8 cellular contexts compared by ENCODE assay signal in the genomic region with DNA sequence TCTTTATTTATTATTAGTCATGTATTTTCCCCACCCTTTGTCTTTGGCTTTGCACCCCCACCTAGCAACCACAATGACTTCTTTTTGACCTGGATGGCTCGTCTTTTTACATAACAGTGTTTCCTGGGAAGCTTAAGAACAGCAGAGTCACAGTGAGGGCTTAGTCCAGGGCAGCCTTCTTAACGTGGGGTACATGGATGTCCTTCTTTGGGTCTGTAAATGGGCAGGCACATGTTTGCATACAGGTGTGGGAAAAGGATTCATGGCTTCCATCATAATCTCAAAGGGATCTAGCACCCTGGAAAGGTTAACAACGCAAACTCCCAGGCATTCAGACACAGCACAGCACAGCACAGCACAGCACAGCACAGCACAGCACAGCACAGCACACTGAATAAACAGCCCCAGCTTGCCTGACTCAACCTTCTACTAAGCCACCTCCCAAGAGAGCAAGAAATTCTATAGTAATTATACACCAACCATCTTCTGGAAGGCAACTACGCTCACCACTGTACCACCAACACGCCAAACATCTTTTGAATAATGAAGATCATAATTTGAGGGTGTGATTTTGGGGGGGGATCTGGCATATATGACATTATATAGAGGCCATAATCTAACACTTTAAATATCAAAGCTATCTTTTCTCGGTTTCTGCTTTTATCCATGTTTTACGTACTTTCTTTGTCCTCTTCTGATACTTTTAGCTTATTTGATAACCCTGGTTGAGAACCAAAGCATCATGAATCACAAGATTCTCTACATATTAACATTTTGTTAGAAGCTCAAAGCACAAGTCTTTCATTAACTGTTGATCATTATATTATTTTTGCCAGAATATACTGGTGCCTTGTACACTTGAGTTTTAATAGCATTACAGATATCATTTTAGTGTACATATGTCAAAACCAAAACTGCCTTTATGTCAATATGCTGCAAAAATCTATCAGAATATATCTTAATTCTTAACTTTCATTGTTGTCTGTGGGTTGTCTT.
A peak's percentile ranks its signal among the peaks of the same experiment; 100 is the strongest.
DNase-seq lines count a peak whose midpoint lies in the region; ATAC-seq and TF ChIP-seq lines count a peak whose summit lies in the region.

No MANE protein-coding gene starts in this region.

- H3K27ac Mint-ChIP-seq in CD4-positive, alpha-beta memory T cell: peak overlapping the region in 6 of 7 donors; percentile 93 to 99 (median 98)
- no peak overlapping the region for H3K27ac Mint-ChIP-seq in nephron progenitor cell

- intact Hi-C loops in CD4-positive, alpha-beta memory T cell (cut with micrococcal nuclease): no loop called here

- no peaks in the 10 kb centered on the region for H3K27me3 ChIP-seq in CD4-positive, alpha-beta memory T cell (ENCODE audit: insufficient read depth, low read length)
- H3K27me3 ChIP-seq in NT2/D1 (ENCODE audit: insufficient read depth, insufficient read length) (no peaks in the 10 kb centered on the region), muscle layer of duodenum (ENCODE audit: low read depth, low read length) (no peaks in the 10 kb centered on the region)

- CTCF ChIA-PET in CD4-positive, alpha-beta memory T cell (lab: Charles Lee; ENCODE audit: partially characterized antibody): interaction anchor here (0.9 to 5.1 kb wide), 3 partner anchors 14 to 71 kb away, joined by 3 to 42 read pairs (median 36); no protein-coding TSS in a partner anchor

- peak overlapping the region; percentile 82 to 98 (median 92) for H3K4me3 Mint-ChIP-seq in CD4-positive, alpha-beta memory T cell
- no peak overlapping the region for H3K4me3 Mint-ChIP-seq in nephron progenitor cell

- TF ChIP-seq CTCF in choroid plexus epithelial cell (conservative IDR thresholded peaks at IDR 0.05; ENCODE audit: low read depth, low read length): no peak
- no peak for TF ChIP-seq CTCF in nephron progenitor cell (IDR thresholded peaks at IDR 0.05)

- no peak for ATAC-seq in HG02973 (IDR thresholded peaks at IDR 0.05; ENCODE audit: unreplicated experiment)

- no peaks in the 10 kb centered on the region for H3K9me3 ChIP-seq in CD4-positive, alpha-beta memory T cell (ENCODE audit: control insufficient read depth in 1 of 2, low read length in 2 of 2)
- H3K9me3 ChIP-seq in NT2/D1 (ENCODE audit: insufficient read depth, low read length): no peaks in the 10 kb centered on the region
- no peaks in the 10 kb centered on the region for H3K9me3 ChIP-seq in muscle layer of duodenum (ENCODE audit: control insufficient read depth in 1 of 2, low read length in 2 of 2)

- H3K27me3 Mint-ChIP-seq in CD4-positive, alpha-beta memory T cell: no peaks in the 10 kb centered on the region
- H3K27me3 Mint-ChIP-seq in nephron progenitor cell (ENCODE audit: low read depth, poor library complexity): no peaks in the 10 kb centered on the region

- peak in 1 of 5 donors; percentile 40 for DNase-seq in CD4-positive, alpha-beta memory T cell
- DNase-seq in NT2/D1 (ENCODE audit: low read depth, low spot score): peak; percentile 81
- DNase-seq in choroid plexus epithelial cell (ENCODE audit: low read depth): peak; percentile 81
- no peak for DNase-seq in NCI-H510A treated with DMSO at 0.1 percent for 48 hours (lab: John Stamatoyannopoulos, UW)
- no peak for DNase-seq in nephron progenitor cell
- no peak for DNase-seq in NCI-H2227 treated with DMSO at 0.1 percent for 48 hours (lab: John Stamatoyannopoulos, UW)

- H3K9me3 Mint-ChIP-seq in CD4-positive, alpha-beta memory T cell: peaks cover 0 to 8% (median 0%) of the 10 kb centered on the region in 8 donors
- no peaks in the 10 kb centered on the region for H3K9me3 Mint-ChIP-seq in nephron progenitor cell

- H3K9ac ChIP-seq in NT2/D1 (ENCODE audit: insufficient read length, low read depth): no peak overlapping the region

- H3K27ac ChIP-seq in CD4-positive, alpha-beta memory T cell (ENCODE audit: low read depth, low read length): peak overlapping the region; percentile 96
- H3K27ac ChIP-seq in muscle layer of duodenum (ENCODE audit: low read length): peak overlapping the region; percentile 97

- peaks cover 13 to 58% of the 10 kb centered on the region in 2 donors for H3K36me3 Mint-ChIP-seq in CD4-positive, alpha-beta memory T cell
- no peaks in the 10 kb centered on the region for H3K36me3 Mint-ChIP-seq in nephron progenitor cell (ENCODE audit: low read depth)

- peaks cover 69 to 94% (median 80%) of the 10 kb centered on the region in 4 donors for H3K4me1 Mint-ChIP-seq in CD4-positive, alpha-beta memory T cell
- H3K4me1 Mint-ChIP-seq in nephron progenitor cell: peaks cover 41% of the 10 kb centered on the region

- POLR2A ChIA-PET in CD4-positive, alpha-beta memory T cell (lab: Charles Lee; ENCODE audit: partially characterized antibody): interaction anchor here (1.0 to 2.2 kb wide), 3 partner anchors 12 to 30 kb away, joined by 3 to 7 read pairs (median 3); no protein-coding TSS in a partner anchor

- H3K4me1 ChIP-seq in CD4-positive, alpha-beta memory T cell (ENCODE audit: insufficient read depth, low read length): peaks cover 80% of the 10 kb centered on the region
- peaks cover 6% of the 10 kb centered on the region for H3K4me1 ChIP-seq in NT2/D1 (ENCODE audit: insufficient read depth, insufficient read length)
- H3K4me1 ChIP-seq in muscle layer of duodenum (ENCODE audit: control insufficient read depth in 1 of 2, insufficient read depth in 2 of 2, low read length in 2 of 2): peaks cover 22 to 23% of the 10 kb centered on the region in 2 donors

- H3K4me3 ChIP-seq in CD4-positive, alpha-beta memory T cell (ENCODE audit: low read length in 2 of 2): no peak overlapping the region
- H3K4me3 ChIP-seq in NT2/D1 (ENCODE audit: insufficient read length, low read depth) (no peak overlapping the region), choroid plexus epithelial cell (ENCODE audit: low read depth, low read length) (peak overlapping the region; percentile 71), muscle layer of duodenum (ENCODE audit: low read depth in 1 of 2, low read length in 2 of 2) (peak overlapping the region; percentile 46 to 79)

- no peaks in the 10 kb centered on the region for H3K36me3 ChIP-seq in CD4-positive, alpha-beta memory T cell (ENCODE audit: insufficient read depth, low read length)
- H3K36me3 ChIP-seq in NT2/D1 (ENCODE audit: insufficient read depth, insufficient read length, low read length): peaks cover 4% of the 10 kb centered on the region
- H3K36me3 ChIP-seq in muscle layer of duodenum (ENCODE audit: control insufficient read depth in 1 of 2, insufficient read depth in 2 of 2, low read length in 2 of 2): peaks cover 3 to 28% of the 10 kb centered on the region in 2 donors

Comparison
In these comparisons a context has a peak if more than half of its experiments do, and no peak if none do; other contexts are left out.
1. DNase-seq: peak in NT2/D1 (single experiment) and choroid plexus epithelial cell (single experiment); none in NCI-H510A treated with DMSO at 0.1 percent for 48 hours (single experiment), nephron progenitor cell (single experiment) and NCI-H2227 treated with DMSO at 0.1 percent for 48 hours (single experiment).
2. H3K4me3 ChIP-seq: peak in choroid plexus epithelial cell (single experiment) and muscle layer of duodenum (2 of 2); none in CD4-positive, alpha-beta memory T cell (0 of 2) and NT2/D1 (single experiment).